ENCODE assay signal across 1 cellular context in the genomic region with DNA sequence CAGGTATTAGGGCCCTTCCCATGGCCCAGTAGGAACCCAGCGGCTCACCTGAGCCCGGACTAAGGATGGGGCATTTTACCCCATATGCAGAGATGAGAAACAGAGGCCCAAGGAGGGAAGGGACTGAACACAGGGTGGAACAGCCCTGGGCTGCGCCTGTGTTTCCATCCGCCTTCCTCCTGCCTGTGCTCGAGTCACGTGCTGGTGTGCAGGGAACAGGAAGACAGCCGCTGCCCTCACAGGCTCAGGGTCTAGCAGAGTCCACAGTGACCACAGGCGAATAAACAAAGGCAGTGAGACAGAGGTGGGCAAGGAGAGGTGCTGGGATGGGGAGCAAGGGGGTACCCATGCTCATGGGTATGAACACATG.
TF ChIP-seq lines count a peak whose summit lies in the region.

No MANE protein-coding gene starts in this region.

TF ChIP-seq in HCT116, 20 proteins besides CTCF, POLR2A, EP300 and RAD21 (continued from another document):
- TF ChIP-seq, protein P1, sequence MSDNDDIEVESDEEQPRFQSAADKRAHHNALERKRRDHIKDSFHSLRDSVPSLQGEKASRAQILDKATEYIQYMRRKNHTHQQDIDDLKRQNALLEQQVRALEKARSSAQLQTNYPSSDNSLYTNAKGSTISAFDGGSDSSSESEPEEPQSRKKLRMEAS (IDR thresholded peaks at IDR 0.05) = no peak
- no peak for TF ChIP-seq SRF (IDR thresholded peaks at IDR 0.05; ENCODE audit: low read depth)
- no peak for TF ChIP-seq FOSL1 (IDR thresholded peaks at IDR 0.05; ENCODE audit: low read depth)
- TF ChIP-seq POLR2AphosphoS5 (IDR thresholded peaks at IDR 0.05; ENCODE audit: low read depth, low read length) = no peak
